In the genomic region with DNA sequence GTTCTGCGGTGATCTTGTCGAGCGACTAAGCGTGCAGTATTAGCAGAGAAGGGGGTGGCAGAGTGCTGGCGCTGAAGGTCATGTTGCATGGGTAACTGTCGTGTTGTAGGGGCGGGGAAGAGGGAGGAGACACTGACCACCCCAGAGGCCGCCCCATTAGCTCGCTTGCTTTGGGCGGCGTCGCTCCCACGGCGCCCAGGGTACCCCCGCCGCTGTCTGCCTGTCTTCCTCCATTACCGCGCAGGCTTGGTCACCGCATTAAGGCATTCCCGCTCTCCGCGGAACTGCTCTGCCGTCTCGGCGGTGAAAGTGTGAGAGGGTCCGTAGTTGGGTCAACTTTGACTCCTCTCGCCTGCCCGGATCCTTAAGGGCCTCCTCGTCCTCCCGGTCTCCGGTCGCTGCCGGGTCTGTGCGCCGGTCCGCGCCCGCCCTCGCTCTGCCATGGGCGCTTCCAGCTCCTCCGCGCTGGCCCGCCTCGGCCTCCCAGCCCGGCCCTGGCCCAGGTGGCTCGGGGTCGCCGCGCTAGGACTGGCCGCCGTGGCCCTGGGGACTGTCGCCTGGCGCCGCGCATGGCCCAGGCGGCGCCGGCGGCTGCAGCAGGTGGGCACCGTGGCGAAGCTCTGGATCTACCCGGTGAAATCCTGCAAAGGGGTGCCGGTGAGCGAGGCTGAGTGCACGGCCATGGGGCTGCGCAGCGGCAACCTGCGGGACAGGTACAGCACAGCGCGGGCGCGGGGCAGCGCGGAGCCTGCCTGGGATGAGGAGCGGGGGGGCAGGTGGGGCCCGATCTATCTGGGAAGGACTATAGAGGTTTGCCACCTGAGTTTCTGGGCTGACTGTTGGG, we compare ENCODE assay signal across 8 cellular contexts. TPM values are rescaled to one million over a fixed set of nuclear protein-coding genes. Genes with fewer than 3 reads are reported as not detected.
DNase-seq lines count a peak whose midpoint lies in the region; ATAC-seq, FAIRE-seq and TF ChIP-seq lines count a peak whose summit lies in the region.

A gene (plus strand): TSS at position 232 of the 844 bp plus-strand sequence. CDS start 210 bp downstream, at position 442.

- ATAC-seq in GM21423 (IDR thresholded peaks at IDR 0.05; ENCODE audit: unreplicated experiment): peak; percentile 88
- ATAC-seq in lower lobe of right lung: peak; percentile 94 to 95

- no peaks in the 10 kb centered on the region for H3K9me3 Mint-ChIP-seq in endodermal cell

- H3K36me3 Mint-ChIP-seq in endodermal cell (ENCODE audit: low read depth): no peaks in the 10 kb centered on the region

- peak within 1 kb of the TSS; percentile 87 for H3K27ac Mint-ChIP-seq in endodermal cell

- H3K36me3 ChIP-seq in endodermal cell (ENCODE audit: control insufficient read depth, insufficient read depth, low read length) (no peaks in the 10 kb centered on the region), lower lobe of right lung (no peaks in the 10 kb centered on the region)

- H3K4me1 ChIP-seq in endodermal cell (ENCODE audit: control insufficient read depth, insufficient read depth, low read length) (peaks cover 9% of the 10 kb centered on the region), lower lobe of right lung (peaks cover 48% of the 10 kb centered on the region)

- peaks cover 40% of the 10 kb centered on the region for H3K27me3 Mint-ChIP-seq in endodermal cell (ENCODE audit: insufficient read depth)

- H3K9ac ChIP-seq in endodermal cell (ENCODE audit: extremely low read depth, low read length, poor library complexity, severe bottlenecking): no peak within 1 kb of the TSS

- H3K4me3 ChIP-seq in endodermal cell (ENCODE audit: low read length): peak within 1 kb of the TSS; percentile 84
- H3K4me3 ChIP-seq in lower lobe of right lung: peak within 1 kb of the TSS; percentile 77

- no peak for TF ChIP-seq CTCF in endodermal cell (conservative IDR thresholded peaks at IDR 0.05)
- TF ChIP-seq CTCF in lower lobe of right lung (IDR thresholded peaks at IDR 0.05): no peak

- peaks cover 38% of the 10 kb centered on the region for H3K4me1 Mint-ChIP-seq in endodermal cell

- intact Hi-C loops in lower lobe of right lung (cut with DNase I): no loop called here

- H3K27me3 ChIP-seq in endodermal cell (ENCODE audit: control insufficient read depth, insufficient read depth, low read length, poor library complexity, severe bottlenecking): peaks cover 9% of the 10 kb centered on the region
- H3K27me3 ChIP-seq in lower lobe of right lung (ENCODE audit: low read depth): no peaks in the 10 kb centered on the region

- FAIRE-seq in HTR-8/SVneo (lab: Jason Lieb, UNC): peak; percentile 80

- 0 to 1% methylated on average over 50 to 76 of the region's 76 CpGs for WGBS in endodermal cell (ENCODE audit: insufficient coverage in 1 of 2, insufficient read length in 1 of 2), 2 experiments

- DNase-seq in GM03348 (ENCODE audit: low spot score) (peak; percentile 91), HTR-8/SVneo (ENCODE audit: insufficient read length, low spot score) (peak; percentile 86), SK-MEL-5 (ENCODE audit: low read depth, low spot score) (peak; percentile 55), endodermal cell (peak; percentile 94), lower lobe of right lung (peak; percentile 86), stromal cell of bone marrow (ENCODE audit: low read depth) (peak; percentile 44), NCI-H187 (lab: John Stamatoyannopoulos, UW) (no peak)

- H3K27ac ChIP-seq in endodermal cell (ENCODE audit: low read depth, low read length) (no peak within 1 kb of the TSS), lower lobe of right lung (peak within 1 kb of the TSS; percentile 88)

- in situ Hi-C loops in SK-MEL-5 (cut with HindIII; ENCODE audit: low pct_unique_long_range_greater_than_20kb, low sequenced_read_pairs): loop anchor here (25.0 kb wide), 1 partner anchor 161 kb away; no protein-coding TSS in a partner anchor

- H3K9me3 ChIP-seq in endodermal cell (ENCODE audit: control insufficient read depth, low read length) (no peaks in the 10 kb centered on the region), lower lobe of right lung (no peaks in the 10 kb centered on the region)

- peak within 1 kb of the TSS; percentile 75 for H3K4me3 Mint-ChIP-seq in endodermal cell

RNA-seq across cellular contexts. Expression of the gene that starts here (rescaled TPM):
- total RNA-seq in SK-MEL-5 (2014; rRNA removed; shearing (Covaris generic)): 1.2 TPM in 2 replicates
- polyA plus RNA-seq in SK-MEL-5 (2015; cell fraction: cytosol; rRNA removed): 3.9 and 5.8 TPM in 2 replicates
- 9.8 and 13.9 TPM in 2 replicates for polyA plus RNA-seq in SK-MEL-5 (2015; cell fraction: nucleus; rRNA removed)
- total RNA-seq in endodermal cell (10 to 100 TPM; 12.3 to 14.5 TPM), lower lobe of right lung (56.6 TPM)
- polyA plus RNA-seq in endodermal cell (2013, experiment 1 of 2): 3.0 TPM
- polyA plus RNA-seq in endodermal cell (2013, experiment 2 of 2): 3.4 TPM

Comparison
In these comparisons a context has a peak if more than half of its experiments do, and no peak if none do; other contexts are left out.
1. DNase-seq: peak in GM03348 (single experiment), HTR-8/SVneo (single experiment), SK-MEL-5 (single experiment), endodermal cell (single experiment), lower lobe of right lung (single experiment) and stromal cell of bone marrow (single experiment); none in NCI-H187 (0 of 2).